ENCODE assay signal across 1 cellular context in genomic region chr11:64317325-64317960, GRCh38.
TF ChIP-seq lines count a peak whose summit lies in the region.

Gene TRMT112 (minus strand): TSS chr11:64317559. CDS start chr11:64317526, 33 bp downstream.

TF ChIP-seq in HCT116, 20 proteins besides CTCF, POLR2A, EP300 and RAD21 (continued from another document):
- TF ChIP-seq, protein P1, sequence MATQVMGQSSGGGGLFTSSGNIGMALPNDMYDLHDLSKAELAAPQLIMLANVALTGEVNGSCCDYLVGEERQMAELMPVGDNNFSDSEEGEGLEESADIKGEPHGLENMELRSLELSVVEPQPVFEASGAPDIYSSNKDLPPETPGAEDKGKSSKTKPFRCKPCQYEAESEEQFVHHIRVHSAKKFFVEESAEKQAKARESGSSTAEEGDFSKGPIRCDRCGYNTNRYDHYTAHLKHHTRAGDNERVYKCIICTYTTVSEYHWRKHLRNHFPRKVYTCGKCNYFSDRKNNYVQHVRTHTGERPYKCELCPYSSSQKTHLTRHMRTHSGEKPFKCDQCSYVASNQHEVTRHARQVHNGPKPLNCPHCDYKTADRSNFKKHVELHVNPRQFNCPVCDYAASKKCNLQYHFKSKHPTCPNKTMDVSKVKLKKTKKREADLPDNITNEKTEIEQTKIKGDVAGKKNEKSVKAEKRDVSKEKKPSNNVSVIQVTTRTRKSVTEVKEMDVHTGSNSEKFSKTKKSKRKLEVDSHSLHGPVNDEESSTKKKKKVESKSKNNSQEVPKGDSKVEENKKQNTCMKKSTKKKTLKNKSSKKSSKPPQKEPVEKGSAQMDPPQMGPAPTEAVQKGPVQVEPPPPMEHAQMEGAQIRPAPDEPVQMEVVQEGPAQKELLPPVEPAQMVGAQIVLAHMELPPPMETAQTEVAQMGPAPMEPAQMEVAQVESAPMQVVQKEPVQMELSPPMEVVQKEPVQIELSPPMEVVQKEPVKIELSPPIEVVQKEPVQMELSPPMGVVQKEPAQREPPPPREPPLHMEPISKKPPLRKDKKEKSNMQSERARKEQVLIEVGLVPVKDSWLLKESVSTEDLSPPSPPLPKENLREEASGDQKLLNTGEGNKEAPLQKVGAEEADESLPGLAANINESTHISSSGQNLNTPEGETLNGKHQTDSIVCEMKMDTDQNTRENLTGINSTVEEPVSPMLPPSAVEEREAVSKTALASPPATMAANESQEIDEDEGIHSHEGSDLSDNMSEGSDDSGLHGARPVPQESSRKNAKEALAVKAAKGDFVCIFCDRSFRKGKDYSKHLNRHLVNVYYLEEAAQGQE (IDR thresholded peaks at IDR 0.05; ENCODE audit: low read depth), result no peak
- TF ChIP-seq SP1 (IDR thresholded peaks at IDR 0.05; ENCODE audit: low read depth) (no peak), FOSL1 (IDR thresholded peaks at IDR 0.05; ENCODE audit: low read depth) (no peak), ZNF274 (IDR thresholded peaks at IDR 0.05; ENCODE audit: low read depth, low read length) (no peak)
- TF ChIP-seq, protein P2, sequence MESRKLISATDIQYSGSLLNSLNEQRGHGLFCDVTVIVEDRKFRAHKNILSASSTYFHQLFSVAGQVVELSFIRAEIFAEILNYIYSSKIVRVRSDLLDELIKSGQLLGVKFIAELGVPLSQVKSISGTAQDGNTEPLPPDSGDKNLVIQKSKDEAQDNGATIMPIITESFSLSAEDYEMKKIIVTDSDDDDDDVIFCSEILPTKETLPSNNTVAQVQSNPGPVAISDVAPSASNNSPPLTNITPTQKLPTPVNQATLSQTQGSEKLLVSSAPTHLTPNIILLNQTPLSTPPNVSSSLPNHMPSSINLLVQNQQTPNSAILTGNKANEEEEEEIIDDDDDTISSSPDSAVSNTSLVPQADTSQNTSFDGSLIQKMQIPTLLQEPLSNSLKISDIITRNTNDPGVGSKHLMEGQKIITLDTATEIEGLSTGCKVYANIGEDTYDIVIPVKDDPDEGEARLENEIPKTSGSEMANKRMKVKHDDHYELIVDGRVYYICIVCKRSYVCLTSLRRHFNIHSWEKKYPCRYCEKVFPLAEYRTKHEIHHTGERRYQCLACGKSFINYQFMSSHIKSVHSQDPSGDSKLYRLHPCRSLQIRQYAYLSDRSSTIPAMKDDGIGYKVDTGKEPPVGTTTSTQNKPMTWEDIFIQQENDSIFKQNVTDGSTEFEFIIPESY (IDR thresholded peaks at IDR 0.05; ENCODE audit: extremely low read depth, insufficient replicate concordance, low read length), result peak; percentile 52
